Comparison of ENCODE assay signal across 15 cellular contexts in genomic region chr15:89917442-89918085, GRCh38. TPM values are rescaled to one million over a fixed set of nuclear protein-coding genes. Genes with fewer than 3 reads are reported as not detected.
"Had no signal": no experiment of that assay in that cellular context is flagged by ENCODE, and none has a peak within 500 bp of the region (broad histone marks: within the 10 kb centered on the region; RNA-seq: fewer than 3 reads in every experiment).

No MANE protein-coding gene starts in this region.

- H3K36me3 Mint-ChIP-seq: activated naive CD4-positive, alpha-beta T cell treated with anti-CD3 and anti-CD28 coated beads, Interleukin-2, amount 10 ng/mL, durations not matched to agents 7 days and 5 days; WTC11 had no signal

- H3K4me1 ChIP-seq: uterus had no signal

- H3K36me3 ChIP-seq: right lobe of liver, uterus had no signal

- H3K27ac ChIP-seq: right lobe of liver, uterus had no signal

- H3K27me3 ChIP-seq: right lobe of liver, uterus had no signal

- ATAC-seq: naive thymus-derived CD8-positive, alpha-beta T cell; stimulated activated naive CD8-positive, alpha-beta T cell treated with anti-CD3 and anti-CD28 coated beads, Interleukin-15, Interleukin-2, amounts not matched to agents 100 U/mL and 50 U/mL, for 24 hours; WTC11 had no signal

- H3K27me3 Mint-ChIP-seq: progenitor cell of endocrine pancreas had no signal

- DNase-seq: activated CD4-positive, alpha-beta T cell treated with anti-CD3 and anti-CD28 coated beads for 48 hours; activated CD8-positive, alpha-beta memory T cell treated with anti-CD3 and anti-CD28 coated beads for 24 hours; activated naive CD4-positive, alpha-beta T cell treated with anti-CD3 and anti-CD28 coated beads, Interleukin-2, amount 10 ng/mL, durations not matched to agents 7 days and 5 days; central memory CD4-positive, alpha-beta T cell; glutamatergic neuron; naive thymus-derived CD8-positive, alpha-beta T cell; right lobe of liver; stimulated activated CD4-positive, alpha-beta T cell treated with anti-CD3 and anti-CD28 coated beads, Interleukin-12 subunit alpha, Interleukin-12 subunit beta, amount 100 ng/mL, for 4 hours; stimulated activated naive CD8-positive, alpha-beta T cell treated with anti-CD3 and anti-CD28 coated beads, Interleukin-15, Interleukin-2, amounts not matched to agents 100 U/mL and 50 U/mL, for 24 hours; uterus had no signal

- H3K4me3 Mint-ChIP-seq: activated naive CD4-positive, alpha-beta T cell treated with anti-CD3 and anti-CD28 coated beads, Interleukin-2, amount 10 ng/mL, durations not matched to agents 7 days and 5 days; dendritic cell treated with granulocyte-macrophage colony-stimulating factor and Interleukin-4, amounts not matched to agents 40 ng/mL and 50 ng/mL, for 4 days; naive thymus-derived CD8-positive, alpha-beta T cell; T-helper 1 cell treated with Interleukin-12 subunit alpha and Interleukin-12 subunit beta and Interleukin-4 antibody, amounts not matched to agents 30 μg/mL and 1 μg/mL, for 36 hours; WTC11 had no signal

- H3K9me3 ChIP-seq: right lobe of liver, uterus had no signal

- H3K27ac Mint-ChIP-seq: activated naive CD4-positive, alpha-beta T cell treated with anti-CD3 and anti-CD28 coated beads, Interleukin-2, amount 10 ng/mL, durations not matched to agents 7 days and 5 days; activated T-helper 2 cell treated with anti-CD3 and anti-CD28 coated beads, Interferon-gamma antibody, Interleukin-2, Interleukin-4, amounts not matched to agents 10 μg/mL and 5 μg/mL and 100 μg/mL, durations not matched to agents 14 hours and 24 hours and 36 hours; dendritic cell treated with granulocyte-macrophage colony-stimulating factor and Interleukin-4, amounts not matched to agents 40 ng/mL and 50 ng/mL, for 4 days; naive thymus-derived CD8-positive, alpha-beta T cell; progenitor cell of endocrine pancreas; T-helper 1 cell treated with Interleukin-12 subunit alpha and Interleukin-12 subunit beta and Interleukin-4 antibody, amounts not matched to agents 30 μg/mL and 1 μg/mL, for 36 hours; WTC11 had no signal

- H3K4me3 ChIP-seq: right lobe of liver, uterus had no signal

- H3K4me1 Mint-ChIP-seq: activated naive CD4-positive, alpha-beta T cell treated with anti-CD3 and anti-CD28 coated beads, Interleukin-2, amount 10 ng/mL, durations not matched to agents 7 days and 5 days had no signal

- H3K9me3 Mint-ChIP-seq: activated naive CD4-positive, alpha-beta T cell treated with anti-CD3 and anti-CD28 coated beads, Interleukin-2, amount 10 ng/mL, durations not matched to agents 7 days and 5 days; activated T-helper 2 cell treated with anti-CD3 and anti-CD28 coated beads, Interferon-gamma antibody, Interleukin-2, Interleukin-4, amounts not matched to agents 10 μg/mL and 5 μg/mL and 100 μg/mL, durations not matched to agents 14 hours and 24 hours and 36 hours; dendritic cell treated with granulocyte-macrophage colony-stimulating factor and Interleukin-4, amounts not matched to agents 40 ng/mL and 50 ng/mL, for 4 days; naive thymus-derived CD8-positive, alpha-beta T cell; T-helper 1 cell treated with Interleukin-12 subunit alpha and Interleukin-12 subunit beta and Interleukin-4 antibody, amounts not matched to agents 30 μg/mL and 1 μg/mL, for 36 hours; WTC11 had no signal

RNA-seq across cellular contexts. Expression of gene ARPIN, which starts 4.8 kb away (rescaled TPM):
- total RNA-seq: activated T-helper 2 cell treated with anti-CD3 and anti-CD28 coated beads, Interferon-gamma antibody, Interleukin-2, Interleukin-4, amounts not matched to agents 10 μg/mL and 5 μg/mL and 100 μg/mL, durations not matched to agents 14 hours and 24 hours and 36 hours had no signal
- polyA plus RNA-seq: naive thymus-derived CD8-positive, alpha-beta T cell had no signal
